ENCODE assay signal across 2 cellular contexts in genomic region chr10:118543714-118544400, GRCh38.
TF ChIP-seq lines count a peak whose summit lies in the region.

No MANE protein-coding gene starts in this region.

TF ChIP-seq in Ishikawa, 13 proteins besides CTCF, POLR2A, EP300 and RAD21 (continued from another document):
- TF ChIP-seq, protein P1, sequence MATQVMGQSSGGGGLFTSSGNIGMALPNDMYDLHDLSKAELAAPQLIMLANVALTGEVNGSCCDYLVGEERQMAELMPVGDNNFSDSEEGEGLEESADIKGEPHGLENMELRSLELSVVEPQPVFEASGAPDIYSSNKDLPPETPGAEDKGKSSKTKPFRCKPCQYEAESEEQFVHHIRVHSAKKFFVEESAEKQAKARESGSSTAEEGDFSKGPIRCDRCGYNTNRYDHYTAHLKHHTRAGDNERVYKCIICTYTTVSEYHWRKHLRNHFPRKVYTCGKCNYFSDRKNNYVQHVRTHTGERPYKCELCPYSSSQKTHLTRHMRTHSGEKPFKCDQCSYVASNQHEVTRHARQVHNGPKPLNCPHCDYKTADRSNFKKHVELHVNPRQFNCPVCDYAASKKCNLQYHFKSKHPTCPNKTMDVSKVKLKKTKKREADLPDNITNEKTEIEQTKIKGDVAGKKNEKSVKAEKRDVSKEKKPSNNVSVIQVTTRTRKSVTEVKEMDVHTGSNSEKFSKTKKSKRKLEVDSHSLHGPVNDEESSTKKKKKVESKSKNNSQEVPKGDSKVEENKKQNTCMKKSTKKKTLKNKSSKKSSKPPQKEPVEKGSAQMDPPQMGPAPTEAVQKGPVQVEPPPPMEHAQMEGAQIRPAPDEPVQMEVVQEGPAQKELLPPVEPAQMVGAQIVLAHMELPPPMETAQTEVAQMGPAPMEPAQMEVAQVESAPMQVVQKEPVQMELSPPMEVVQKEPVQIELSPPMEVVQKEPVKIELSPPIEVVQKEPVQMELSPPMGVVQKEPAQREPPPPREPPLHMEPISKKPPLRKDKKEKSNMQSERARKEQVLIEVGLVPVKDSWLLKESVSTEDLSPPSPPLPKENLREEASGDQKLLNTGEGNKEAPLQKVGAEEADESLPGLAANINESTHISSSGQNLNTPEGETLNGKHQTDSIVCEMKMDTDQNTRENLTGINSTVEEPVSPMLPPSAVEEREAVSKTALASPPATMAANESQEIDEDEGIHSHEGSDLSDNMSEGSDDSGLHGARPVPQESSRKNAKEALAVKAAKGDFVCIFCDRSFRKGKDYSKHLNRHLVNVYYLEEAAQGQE (IDR thresholded peaks at IDR 0.05; ENCODE audit: low read depth) = no peak
- TF ChIP-seq CEBPB (IDR thresholded peaks at IDR 0.05) (no peak), TAF1 (IDR thresholded peaks at IDR 0.05; ENCODE audit: low read depth) (no peak), MAX (IDR thresholded peaks at IDR 0.05) (peak; percentile 58; the same call in 1 of the 2 replicates), NFIC (IDR thresholded peaks at IDR 0.05) (peak; percentile 11; the same call in 1 of the 2 replicates), CREB1 (IDR thresholded peaks at IDR 0.05; ENCODE audit: low read depth) (no peak), YY1 (IDR thresholded peaks at IDR 0.05; ENCODE audit: low read depth) (no peak), TCF12 (IDR thresholded peaks at IDR 0.05; ENCODE audit: low read depth) (no peak), EGR1 (IDR thresholded peaks at IDR 0.05) (no peak)
- TF ChIP-seq, protein P2, sequence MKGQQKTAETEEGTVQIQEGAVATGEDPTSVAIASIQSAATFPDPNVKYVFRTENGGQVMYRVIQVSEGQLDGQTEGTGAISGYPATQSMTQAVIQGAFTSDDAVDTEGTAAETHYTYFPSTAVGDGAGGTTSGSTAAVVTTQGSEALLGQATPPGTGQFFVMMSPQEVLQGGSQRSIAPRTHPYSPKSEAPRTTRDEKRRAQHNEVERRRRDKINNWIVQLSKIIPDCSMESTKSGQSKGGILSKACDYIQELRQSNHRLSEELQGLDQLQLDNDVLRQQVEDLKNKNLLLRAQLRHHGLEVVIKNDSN (IDR thresholded peaks at IDR 0.05) = no peak
TF ChIP-seq in Ishikawa: peak in this region for 2.

TF ChIP-seq in GM12878, 131 proteins besides CTCF, POLR2A, EP300 and RAD21 (continued from another document):
- TF ChIP-seq, protein P3, sequence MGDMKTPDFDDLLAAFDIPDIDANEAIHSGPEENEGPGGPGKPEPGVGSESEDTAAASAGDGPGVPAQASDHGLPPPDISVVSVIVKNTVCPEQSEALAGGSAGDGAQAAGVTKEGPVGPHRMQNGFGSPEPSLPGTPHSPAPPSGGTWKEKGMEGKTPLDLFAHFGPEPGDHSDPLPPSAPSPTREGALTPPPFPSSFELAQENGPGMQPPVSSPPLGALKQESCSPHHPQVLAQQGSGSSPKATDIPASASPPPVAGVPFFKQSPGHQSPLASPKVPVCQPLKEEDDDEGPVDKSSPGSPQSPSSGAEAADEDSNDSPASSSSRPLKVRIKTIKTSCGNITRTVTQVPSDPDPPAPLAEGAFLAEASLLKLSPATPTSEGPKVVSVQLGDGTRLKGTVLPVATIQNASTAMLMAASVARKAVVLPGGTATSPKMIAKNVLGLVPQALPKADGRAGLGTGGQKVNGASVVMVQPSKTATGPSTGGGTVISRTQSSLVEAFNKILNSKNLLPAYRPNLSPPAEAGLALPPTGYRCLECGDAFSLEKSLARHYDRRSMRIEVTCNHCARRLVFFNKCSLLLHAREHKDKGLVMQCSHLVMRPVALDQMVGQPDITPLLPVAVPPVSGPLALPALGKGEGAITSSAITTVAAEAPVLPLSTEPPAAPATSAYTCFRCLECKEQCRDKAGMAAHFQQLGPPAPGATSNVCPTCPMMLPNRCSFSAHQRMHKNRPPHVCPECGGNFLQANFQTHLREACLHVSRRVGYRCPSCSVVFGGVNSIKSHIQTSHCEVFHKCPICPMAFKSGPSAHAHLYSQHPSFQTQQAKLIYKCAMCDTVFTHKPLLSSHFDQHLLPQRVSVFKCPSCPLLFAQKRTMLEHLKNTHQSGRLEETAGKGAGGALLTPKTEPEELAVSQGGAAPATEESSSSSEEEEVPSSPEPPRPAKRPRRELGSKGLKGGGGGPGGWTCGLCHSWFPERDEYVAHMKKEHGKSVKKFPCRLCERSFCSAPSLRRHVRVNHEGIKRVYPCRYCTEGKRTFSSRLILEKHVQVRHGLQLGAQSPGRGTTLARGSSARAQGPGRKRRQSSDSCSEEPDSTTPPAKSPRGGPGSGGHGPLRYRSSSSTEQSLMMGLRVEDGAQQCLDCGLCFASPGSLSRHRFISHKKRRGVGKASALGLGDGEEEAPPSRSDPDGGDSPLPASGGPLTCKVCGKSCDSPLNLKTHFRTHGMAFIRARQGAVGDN (IDR thresholded peaks at IDR 0.05) = no peak
- TF ChIP-seq SMC3 (IDR thresholded peaks at IDR 0.05; ENCODE audit: borderline replicate concordance, low read length) (peak; percentile 10; the same call in 1 of the 2 replicates), EGR1 (IDR thresholded peaks at IDR 0.05; ENCODE audit: borderline replicate concordance in 1 of 2, low read depth in 2 of 2, low read length in 2 of 2) (no peak), SIN3A (IDR thresholded peaks at IDR 0.05; ENCODE audit: low read depth, low read length) (no peak)
